Comparison of ENCODE assay signal across 1 cellular context in genomic region chr15:34754674-34755418, GRCh38.
TF ChIP-seq lines count a peak whose summit lies in the region.

TSS of gene GJD2 (minus strand) at chr15:34754998. CDS start at chr15:34754488, 510 bp downstream.

TF ChIP-seq in WTC11, 78 proteins besides CTCF, POLR2A, EP300 and RAD21 (continued from another document):
- no peak for TF ChIP-seq OVOL2 (CRISPR knock-in tag; IDR thresholded peaks at IDR 0.05; ENCODE audit: borderline replicate concordance)
